In the genomic region with DNA sequence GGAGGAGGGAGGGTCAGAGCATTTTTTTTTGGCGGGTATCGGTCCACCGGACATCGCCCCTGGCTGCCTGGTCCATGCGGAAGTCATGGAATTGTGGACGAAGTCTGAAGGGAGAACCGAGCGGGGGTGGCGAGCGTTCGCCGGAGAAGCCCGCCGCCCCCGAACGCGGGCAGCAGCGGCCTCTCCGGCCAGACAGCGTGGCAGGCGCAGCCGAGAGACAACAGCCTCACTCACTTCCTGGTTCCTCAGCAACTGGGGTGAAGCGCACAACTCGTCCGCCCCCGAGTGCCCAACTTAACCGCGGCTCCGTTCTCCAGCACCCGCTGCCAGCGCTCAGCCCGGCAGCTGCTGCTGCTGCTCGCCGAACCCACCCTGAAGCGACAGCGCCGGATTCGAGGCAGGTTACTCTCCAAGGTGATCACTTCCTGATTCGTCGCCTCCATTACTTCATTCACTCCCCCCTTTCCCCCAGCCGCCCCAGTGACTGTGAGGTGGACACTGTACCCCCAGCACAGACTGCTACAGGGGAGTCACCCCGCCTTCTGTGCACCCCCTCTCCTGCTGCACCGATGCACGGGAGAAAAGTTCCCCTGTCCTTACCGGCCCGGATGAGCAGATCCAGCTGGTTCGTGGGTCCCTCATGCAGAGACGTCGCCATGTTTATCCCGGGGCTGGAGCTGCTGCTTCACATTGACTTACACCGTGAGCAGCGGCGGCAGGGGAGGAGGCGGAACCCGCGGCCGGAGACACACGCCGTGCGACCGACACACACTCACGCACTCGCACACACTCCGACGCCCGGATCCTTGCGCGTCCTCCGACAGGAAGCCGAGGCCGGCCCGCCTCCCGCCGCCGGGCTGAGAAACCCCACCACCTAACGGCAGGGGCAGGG, we compare ENCODE assay signal across 8 cellular contexts.
DNase-seq lines count a peak whose midpoint lies in the region; ATAC-seq and TF ChIP-seq lines count a peak whose summit lies in the region.

No MANE protein-coding gene starts in this region.

- 1% methylated on average over 76 of the region's 76 CpGs for WGBS in right cardiac atrium

- H3K27ac ChIP-seq in right cardiac atrium (ENCODE audit: low read length) (peak overlapping the region; percentile 85), uterus (peak overlapping the region; percentile 88 to 94)

- H3K4me1 ChIP-seq in right cardiac atrium (ENCODE audit: control insufficient read depth, insufficient read depth, low read length): no peaks in the 10 kb centered on the region
- H3K4me1 ChIP-seq in uterus: peaks cover 0 to 5% of the 10 kb centered on the region in 2 donors

- DNase-seq in NCI-H1092 treated with DMSO at 0.1 percent for 48 hours (lab: John Stamatoyannopoulos, UW) (peak; percentile 84), T follicular helper cell (ENCODE audit: low read depth) (peak; percentile 66), amniotic stem cell (lab: John Stamatoyannopoulos, UW) (peak; percentile 63), right cardiac atrium (peak; percentile 89 to 96 (median 95)), pulmonary artery endothelial cell (ENCODE audit: low read depth, low spot score) (peak; percentile 65), uterus (peak; percentile 83 to 87)

- no peaks in the 10 kb centered on the region for H3K27me3 ChIP-seq in right cardiac atrium (ENCODE audit: control insufficient read depth, insufficient read depth)
- H3K27me3 ChIP-seq in uterus: no peaks in the 10 kb centered on the region

- H3K36me3 ChIP-seq in uterus: no peaks in the 10 kb centered on the region

- no peaks in the 10 kb centered on the region for H3K9me3 ChIP-seq in right cardiac atrium (ENCODE audit: control insufficient read depth, low read length)
- no peaks in the 10 kb centered on the region for H3K9me3 ChIP-seq in uterus

- H3K4me3 ChIP-seq in right cardiac atrium (ENCODE audit: low read length) (peak overlapping the region; percentile 92), uterus (peak overlapping the region; percentile 64)

- TF ChIP-seq CTCF in GM12873 (IDR thresholded peaks at IDR 0.05; ENCODE audit: insufficient read depth, low read depth, low read length, missing control alignments) (peak; percentile 22), uterus (IDR thresholded peaks at IDR 0.05) (peak in 3 of 4 experiments; percentile 14 to 51 (median 46))

- intact Hi-C loops in right cardiac atrium (cut with DNase I): loop anchor here in 3 of 4 donors (5.0 to 10.0 kb wide), 3 partner anchors 49 to 211 kb away; no protein-coding TSS in a partner anchor
- intact Hi-C loops in uterus (cut with DNase I; ENCODE audit: low total_unique reads): loop anchor here (10.0 kb wide), 1 partner anchor 91 kb away; a partner anchor contains a TSS

- ATAC-seq in HG02610 (IDR thresholded peaks at IDR 0.05; ENCODE audit: unreplicated experiment): peak; percentile 58
- peak; percentile 86 to 87 for ATAC-seq in right cardiac atrium

- TF ChIP-seq POLR2A in uterus (IDR thresholded peaks at IDR 0.05): peak in 1 of 2 donors; percentile 40

Comparison
In these comparisons a context has a peak if more than half of its experiments do, and no peak if none do; other contexts are left out.
1. Peak in every context shown above with its lines: DNase-seq, ATAC-seq, H3K4me3 ChIP-seq and H3K27ac ChIP-seq.